In genomic region chr19:46731584-46731983, GRCh38 we compare ENCODE assay signal across 7 cellular contexts. TPM values are rescaled to one million over a fixed set of nuclear protein-coding genes. Genes with fewer than 3 reads are reported as not detected.
DNase-seq lines count a peak whose midpoint lies in the region; TF ChIP-seq lines count a peak whose summit lies in the region.
"Had no signal": no experiment of that assay in that cellular context is flagged by ENCODE, and none has a peak within 500 bp of the region (broad histone marks: within the 10 kb centered on the region; RNA-seq: fewer than 3 reads in every experiment).

No MANE protein-coding gene starts in this region.

- no peaks in the 10 kb centered on the region for H3K27me3 ChIP-seq in PC-9 (ENCODE audit: insufficient read depth, low read depth)
- H3K27me3 ChIP-seq: SJSA1 had no signal

- peak overlapping the region; percentile 72 for H3K4me2 ChIP-seq in PC-9

- peaks cover 44% of the 10 kb centered on the region for H3K36me3 ChIP-seq in PC-9 (ENCODE audit: low read depth)

- H3K4me1 ChIP-seq in PC-9 (replicated peaks; ENCODE audit: insufficient read depth), result peaks cover 54% of the 10 kb centered on the region

- H3K4me3 ChIP-seq in PC-9, result peak overlapping the region; percentile 2; the same call in 1 of the 2 replicates
- H3K4me3 ChIP-seq: SJSA1, thoracic aorta had no signal

- TF ChIP-seq CTCF in PC-9 (conservative IDR thresholded peaks at IDR 0.05) (no peak), mesothelial cell of epicardium (IDR thresholded peaks at IDR 0.05; ENCODE audit: unreplicated experiment) (no peak)

- no peaks in the 10 kb centered on the region for H3K27me3 Mint-ChIP-seq in mesothelial cell of epicardium (ENCODE audit: low read depth)
- H3K27me3 Mint-ChIP-seq: naive thymus-derived CD8-positive, alpha-beta T cell had no signal

- H3K4me3 Mint-ChIP-seq in mesothelial cell of epicardium, result no peak overlapping the region

- H3K9me3 ChIP-seq in PC-9 (ENCODE audit: insufficient read depth, low read depth), result no peaks in the 10 kb centered on the region
- H3K9me3 ChIP-seq: SJSA1, thoracic aorta had no signal

- H3K9me3 Mint-ChIP-seq in mesothelial cell of epicardium, result no peaks in the 10 kb centered on the region
- H3K9me3 Mint-ChIP-seq: naive thymus-derived CD8-positive, alpha-beta T cell had no signal

- H4K20me1 ChIP-seq in PC-9 (ENCODE audit: insufficient read depth), result peaks cover 48% of the 10 kb centered on the region

- peak overlapping the region; percentile 15 for H3K27ac Mint-ChIP-seq in mesothelial cell of epicardium

- H3F3A ChIP-seq in PC-9 (ENCODE audit: insufficient read depth, low read depth), result peaks cover 58% of the 10 kb centered on the region

- H3K9me2 ChIP-seq in PC-9 (ENCODE audit: insufficient read depth), result no peaks in the 10 kb centered on the region

- no peak overlapping the region for H2AFZ ChIP-seq in PC-9

- intact Hi-C loops in PC-9 (cut with micrococcal nuclease; ENCODE audit: unreplicated experiment), result loop anchor here (1.0 to 5.0 kb wide), 3 partner anchors 14 to 56 kb away; partner anchors contain the start of genes PRKD2 and SLC1A5

- BruUV-seq in PC-9 (replicated peaks; lab: Mats Ljungman, UMichigan), result no TSS peak

- peak in 1 of 2 experiments; percentile 56 for DNase-seq in PC-9
- no peak for DNase-seq in mesothelial cell of epicardium (ENCODE audit: low spot score in 2 of 2, unreplicated experiment in 2 of 2)
- DNase-seq in GDM1 (lab: John Stamatoyannopoulos, UW), result no peak
- no peak for DNase-seq in NCI-H2171 treated with DMSO at 0.1 percent for 48 hours (lab: John Stamatoyannopoulos, UW)
- DNase-seq: naive thymus-derived CD8-positive, alpha-beta T cell had no signal

- H3K4me1 Mint-ChIP-seq in mesothelial cell of epicardium, result peaks cover 13% of the 10 kb centered on the region

- CTCF ChIA-PET in PC-9 (lab: Charles Lee), result no interaction called here

- peaks cover 13% of the 10 kb centered on the region for H3K36me3 Mint-ChIP-seq in mesothelial cell of epicardium

- peak overlapping the region; percentile 83 for H3K27ac ChIP-seq in PC-9
- H3K27ac ChIP-seq: SJSA1, thoracic aorta had no signal

- H3K79me2 ChIP-seq in PC-9 (ENCODE audit: low read depth), result peaks cover 47% of the 10 kb centered on the region

- POLR2A ChIA-PET in PC-9 (lab: Charles Lee; ENCODE audit: unreplicated experiment), result interaction anchor here (0.6 to 0.8 kb wide), 2 partner anchors 17 to 25 kb away, joined by 3 to 5 read pairs; no protein-coding TSS in a partner anchor

RNA-seq across cellular contexts. Expression of gene FKRP, which starts 14.3 kb away (rescaled TPM):
- 7.6 and 10.6 TPM in 2 replicates for total RNA-seq in PC-9 (2021)
- total RNA-seq in mesothelial cell of epicardium, result 34.3 to 40.6 TPM (median 37.0 TPM) in 3 replicates

RNA-seq across cellular contexts. Expression of gene STRN4, which starts 14.7 kb away (rescaled TPM):
- 93.3 and 131 TPM in 2 replicates for total RNA-seq in PC-9 (2021)
- total RNA-seq in mesothelial cell of epicardium, result 122 to 126 TPM (median 124 TPM) in 3 replicates

RNA-seq across cellular contexts. Expression of gene PRKD2, which starts 14.7 kb away (rescaled TPM):
- 88.5 and 97.8 TPM in 2 replicates for total RNA-seq in PC-9 (2021)
- total RNA-seq in mesothelial cell of epicardium, result 73.7 to 75.9 TPM (median 74.7 TPM) in 3 replicates

RNA-seq across cellular contexts. Expression of gene SLC1A5, which starts 56.8 kb away (rescaled TPM):
- total RNA-seq in PC-9 (2021) (218 and 264 TPM in 2 replicates), mesothelial cell of epicardium (45.3 to 49.3 TPM (median 48.4 TPM) in 3 replicates)
